14 cellular contexts compared by ENCODE assay signal in genomic region chr3:17038900-17039545, GRCh38.
DNase-seq lines count a peak whose midpoint lies in the region; ATAC-seq and TF ChIP-seq lines count a peak whose summit lies in the region.
"Had no signal": no experiment of that assay in that cellular context is flagged by ENCODE, and none has a peak within 500 bp of the region (broad histone marks: within the 10 kb centered on the region; RNA-seq: fewer than 3 reads in every experiment).

No MANE protein-coding gene starts in this region.

- ATAC-seq in HG02970 (IDR thresholded peaks at IDR 0.05; ENCODE audit: low FRiP score, unreplicated experiment) (no peak), GM21360 (IDR thresholded peaks at IDR 0.05; ENCODE audit: unreplicated experiment) (no peak)

- H3K27me3 ChIP-seq in left ventricle myocardium inferior (ENCODE audit: low read depth) (no peaks in the 10 kb centered on the region), SJSA1 (replicated peaks) (no peaks in the 10 kb centered on the region)
- H3K27me3 ChIP-seq: BE2C, uterus had no signal

- H3K27ac ChIP-seq in left ventricle myocardium inferior (replicated peaks) (peak overlapping the region; percentile 54), SJSA1 (peak overlapping the region; percentile 19; the same call in 1 of the 2 replicates)
- H3K27ac ChIP-seq: RWPE1, uterus had no signal

- TF ChIP-seq CTCF in left ventricle myocardium inferior (IDR thresholded peaks at IDR 0.05; ENCODE audit: borderline replicate concordance) = no peak

- H3K4me3 ChIP-seq in left ventricle myocardium inferior = no peak overlapping the region
- no peak overlapping the region for H3K4me3 ChIP-seq in SJSA1
- H3K4me3 ChIP-seq: uterus had no signal

- DNase-seq in left ventricle myocardium inferior (no peak), cardiac septum (ENCODE audit: low spot score) (no peak), SJSA1 (ENCODE audit: low read depth in 1 of 2, low spot score in 2 of 2) (no peak), inferior parietal cortex (ENCODE audit: extremely low spot score) (peak; percentile 8), NCI-H1694 (lab: John Stamatoyannopoulos, UW) (no peak), D341Med (ENCODE audit: low spot score) (no peak)
- DNase-seq: BE2C, NCI-H1436, NCI-H526 treated with DMSO at 0.1 percent for 48 hours, posterior cingulate gyrus, uterus had no signal

- H3K9me3 ChIP-seq in left ventricle myocardium inferior (replicated peaks) (no peaks in the 10 kb centered on the region), SJSA1 (replicated peaks) (no peaks in the 10 kb centered on the region)
- H3K9me3 ChIP-seq: BE2C, uterus had no signal

- H3K36me3 ChIP-seq in left ventricle myocardium inferior (peaks cover 8% of the 10 kb centered on the region), SJSA1 (no peaks in the 10 kb centered on the region)
- H3K36me3 ChIP-seq: BE2C, uterus had no signal

- H3K4me1 ChIP-seq in left ventricle myocardium inferior (peaks cover 54% of the 10 kb centered on the region), SJSA1 (replicated peaks) (peaks cover 29% of the 10 kb centered on the region)
- H3K4me1 ChIP-seq: BE2C, uterus had no signal

- intact Hi-C loops in left ventricle myocardium inferior (cut with micrococcal nuclease) = loop anchor here (10.0 kb wide), 2 partner anchors 196 to 434 kb away; partner anchors contain the start of gene DAZL
- intact Hi-C loops in cardiac septum (cut with DNase I) = loop anchor here (2.0 to 10.0 kb wide), 5 partner anchors 98 to 437 kb away; partner anchors contain the start of gene PLCL2
